1 cellular context compared by ENCODE assay signal in genomic region chr22:42162728-42163489, GRCh38.
TF ChIP-seq lines count a peak whose summit lies in the region.

No MANE protein-coding gene starts in this region.

TF ChIP-seq in H1, 55 proteins besides CTCF, POLR2A, EP300 and RAD21:
- TF ChIP-seq SRF (IDR thresholded peaks at IDR 0.05; ENCODE audit: low read depth, low read length) (no peak), BRCA1 (IDR thresholded peaks at IDR 0.05; ENCODE audit: low read depth, low read length) (no peak), RFX5 (IDR thresholded peaks at IDR 0.05; ENCODE audit: borderline replicate concordance, low read depth, low read length) (no peak), TCF12 (IDR thresholded peaks at IDR 0.05; ENCODE audit: low read depth, low read length) (no peak), JUND (IDR thresholded peaks at IDR 0.05; ENCODE audit: low read length) (no peak), RXRA (IDR thresholded peaks at IDR 0.05; ENCODE audit: insufficient read depth, low read depth, low read length) (no peak), TAF1 (IDR thresholded peaks at IDR 0.05; ENCODE audit: low read depth, low read length) (no peak), GABPA (IDR thresholded peaks at IDR 0.05; ENCODE audit: borderline replicate concordance, insufficient read depth, low read length) (no peak), NANOG (IDR thresholded peaks at IDR 0.05; ENCODE audit: insufficient read depth, low read depth, low read length, poor library complexity, severe bottlenecking) (no peak), CHD1 (IDR thresholded peaks at IDR 0.05; ENCODE audit: low read depth, low read length) (no peak), SIX5 (IDR thresholded peaks at IDR 0.05; ENCODE audit: low read depth, low read length) (no peak)
